1 cellular context compared by ENCODE assay signal in genomic region chr13:72170571-72170970, GRCh38.
TF ChIP-seq lines count a peak whose summit lies in the region.

No MANE protein-coding gene starts in this region.

TF ChIP-seq in H1, 55 proteins besides CTCF, POLR2A, EP300 and RAD21 (continued from another document):
- TF ChIP-seq, protein P1, sequence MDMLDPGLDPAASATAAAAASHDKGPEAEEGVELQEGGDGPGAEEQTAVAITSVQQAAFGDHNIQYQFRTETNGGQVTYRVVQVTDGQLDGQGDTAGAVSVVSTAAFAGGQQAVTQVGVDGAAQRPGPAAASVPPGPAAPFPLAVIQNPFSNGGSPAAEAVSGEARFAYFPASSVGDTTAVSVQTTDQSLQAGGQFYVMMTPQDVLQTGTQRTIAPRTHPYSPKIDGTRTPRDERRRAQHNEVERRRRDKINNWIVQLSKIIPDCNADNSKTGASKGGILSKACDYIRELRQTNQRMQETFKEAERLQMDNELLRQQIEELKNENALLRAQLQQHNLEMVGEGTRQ (IDR thresholded peaks at IDR 0.05; ENCODE audit: low read length) = no peak
- TF ChIP-seq TAF1 (IDR thresholded peaks at IDR 0.05; ENCODE audit: low read depth, low read length) (no peak), CEBPB (IDR thresholded peaks at IDR 0.05; ENCODE audit: low read depth, low read length) (no peak), EGR1 (IDR thresholded peaks at IDR 0.05; ENCODE audit: borderline replicate concordance, low read depth, low read length) (no peak), BCL11A (IDR thresholded peaks at IDR 0.05; ENCODE audit: low read depth in 2 of 2, low read length in 2 of 2) (no peak), TEAD4 (IDR thresholded peaks at IDR 0.05; ENCODE audit: low read depth, low read length) (no peak), KDM1A (IDR thresholded peaks at IDR 0.05; ENCODE audit: borderline replicate concordance, low read length) (no peak), POU5F1 (IDR thresholded peaks at IDR 0.05; ENCODE audit: low read depth, low read length) (no peak), HDAC2 (IDR thresholded peaks at IDR 0.05; ENCODE audit: borderline replicate concordance in 1 of 2, low read depth in 2 of 2, low read length in 2 of 2) (no peak), NANOG (IDR thresholded peaks at IDR 0.05; ENCODE audit: insufficient read depth, low read depth, low read length, poor library complexity, severe bottlenecking) (no peak), SAP30 (IDR thresholded peaks at IDR 0.05; ENCODE audit: insufficient read depth, insufficient replicate concordance, low read length) (no peak), JUN (IDR thresholded peaks at IDR 0.05; ENCODE audit: low read depth, low read length) (no peak)
TF ChIP-seq in H1: peak in this region for 0.
